ENCODE assay signal across 38 cellular contexts in the genomic region with DNA sequence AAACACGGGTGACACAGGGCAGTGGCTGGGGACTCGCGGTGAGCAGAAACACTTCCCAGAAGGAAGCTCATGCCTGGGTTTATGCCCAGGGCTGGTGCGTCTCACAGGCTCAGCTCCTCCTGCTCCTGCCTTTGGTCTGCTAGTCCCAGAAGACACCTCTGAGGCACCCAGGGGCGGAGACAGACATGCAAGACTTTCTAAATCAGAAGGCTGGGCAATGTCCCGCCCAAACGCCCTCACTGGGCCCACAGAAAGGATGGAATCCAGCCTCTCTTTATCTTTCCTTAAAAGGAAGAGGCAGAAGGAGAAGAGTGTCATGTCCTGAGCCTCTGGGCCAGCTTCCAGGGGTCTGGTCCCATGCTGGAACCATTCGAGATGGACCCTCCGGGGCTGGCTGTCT.
"Had no signal": no experiment of that assay in that cellular context is flagged by ENCODE, and none has a peak within 500 bp of the region (broad histone marks: within the 10 kb centered on the region; RNA-seq: fewer than 3 reads in every experiment).

No MANE protein-coding gene starts in this region.

- H3K4me1 Mint-ChIP-seq: activated CD8-positive, alpha-beta memory T cell treated with anti-CD3 and anti-CD28 coated beads, Interleukin-2, amount 10 ng/mL, durations not matched to agents 7 days and 5 days; activated naive CD4-positive, alpha-beta T cell treated with anti-CD3 and anti-CD28 coated beads, Interleukin-2, amount 50 U/mL, for 24 hours had no signal

- H3K9me3 ChIP-seq: adrenal gland, body of pancreas, breast epithelium, esophagus squamous epithelium, gastroesophageal sphincter had no signal

- H3K9me3 Mint-ChIP-seq: activated CD4-positive, alpha-beta memory T cell treated with anti-CD3 and anti-CD28 coated beads for 36 hours; activated CD4-positive, alpha-beta T cell treated with anti-CD3 and anti-CD28 coated beads, Interleukin-2, amount 10 ng/mL, durations not matched to agents 24 days and 14 days; activated naive CD4-positive, alpha-beta T cell treated with anti-CD3 and anti-CD28 coated beads for 36 hours; activated naive CD4-positive, alpha-beta T cell treated with anti-CD3 and anti-CD28 coated beads, Interleukin-2, amount 50 U/mL, for 24 hours; activated naive CD8-positive, alpha-beta T cell treated with anti-CD3 and anti-CD28 coated beads for 36 hours; activated naive CD8-positive, alpha-beta T cell treated with anti-CD3 and anti-CD28 coated beads, Interleukin-2, amount 50 U/mL, for 24 hours; activated T-helper 1 cell treated with anti-CD3 and anti-CD28 coated beads, Interleukin-12 subunit alpha, Interleukin-12 subunit beta, Interleukin-2, Interleukin-4 antibody, amounts not matched to agents 30 ng/mL and 10 ng/mL and 1 ng/mL, durations not matched to agents 14 hours and 24 hours and 36 hours; activated T-helper 2 cell treated with anti-CD3 and anti-CD28 coated beads, Interferon-gamma antibody, Interleukin-2, Interleukin-4, amounts not matched to agents 10 μg/mL and 5 μg/mL and 100 μg/mL, durations not matched to agents 14 hours and 24 hours and 36 hours; effector memory CD8-positive, alpha-beta T cell; T-cell; T-helper 1 cell treated with Interleukin-12 subunit alpha and Interleukin-12 subunit beta and Interleukin-4 antibody, amounts not matched to agents 30 μg/mL and 1 μg/mL, for 36 hours; T-helper 2 cell treated with Interferon-gamma antibody and Interleukin-4, amounts not matched to agents 5 μg/mL and 100 μg/mL, for 36 hours had no signal

- H3K4me1 ChIP-seq: adrenal gland, body of pancreas, breast epithelium, esophagus squamous epithelium, gastroesophageal sphincter had no signal

- H3K27ac ChIP-seq: adrenal gland, body of pancreas, breast epithelium, cardiac muscle cell, coronary artery, epithelial cell of prostate, esophagus squamous epithelium, gastroesophageal sphincter had no signal

- H3K4me3 ChIP-seq: adrenal gland, body of pancreas, breast epithelium, cardiac muscle cell, coronary artery, esophagus squamous epithelium, gastroesophageal sphincter had no signal

- DNase-seq: activated CD4-positive, alpha-beta memory T cell treated with anti-CD3 and anti-CD28 coated beads for 36 hours; activated CD4-positive, alpha-beta T cell treated with anti-CD3 and anti-CD28 coated beads for 36 hours; activated CD4-positive, alpha-beta T cell treated with anti-CD3 and anti-CD28 coated beads, Interleukin-2, amount 10 ng/mL, durations not matched to agents 24 days and 14 days; activated CD4-positive, CD25-positive, alpha-beta regulatory T cell; activated CD4-positive, CD25-positive, alpha-beta regulatory T cell treated with anti-CD3 and anti-CD28 coated beads, Interleukin-2, amount 50 U/mL, for 72 hours; activated CD8-positive, alpha-beta memory T cell treated with anti-CD3 and anti-CD28 coated beads, Interleukin-2, amount 10 ng/mL, durations not matched to agents 7 days and 5 days; activated CD8-positive, alpha-beta memory T cell treated with anti-CD3 and anti-CD28 coated beads, Interleukin-2, amount 50 U/mL, for 4 hours; activated CD8-positive, alpha-beta T cell treated with anti-CD3 and anti-CD28 coated beads, Interleukin-2, amount 10 ng/mL, durations not matched to agents 7 days and 5 days; activated effector memory CD4-positive, alpha-beta T cell treated with anti-CD3 and anti-CD28 coated beads, Interleukin-2, amount 50 U/mL, for 16 hours; activated naive CD4-positive, alpha-beta T cell treated with anti-CD3 and anti-CD28 coated beads for 36 hours; activated naive CD8-positive, alpha-beta T cell treated with anti-CD3 and anti-CD28 coated beads for 36 hours; activated naive CD8-positive, alpha-beta T cell treated with anti-CD3 and anti-CD28 coated beads, Interleukin-2, amount 50 U/mL, for 24 hours; activated T-cell treated with anti-CD3 and anti-CD28 coated beads, Interleukin-2, amount 50 U/mL, for 1 hour; activated T-cell treated with anti-CD3 and anti-CD28 coated beads, Interleukin-2, amount 50 U/mL, for 48 hours; adrenal gland; amygdala; aorta; body of pancreas; central memory CD4-positive, alpha-beta T cell; cerebellar nuclear complex; dermis blood vessel endothelial cell; effector CD4-positive, alpha-beta T cell; effector memory CD8-positive, alpha-beta T cell; esophagus squamous epithelium; foreskin melanocyte; head of caudate nucleus; T-cell; T1000 had no signal

- H3K27ac Mint-ChIP-seq: activated CD4-positive, alpha-beta memory T cell treated with anti-CD3 and anti-CD28 coated beads for 36 hours; activated CD4-positive, alpha-beta T cell treated with anti-CD3 and anti-CD28 coated beads for 36 hours; activated CD4-positive, alpha-beta T cell treated with anti-CD3 and anti-CD28 coated beads, Interleukin-2, amount 10 ng/mL, durations not matched to agents 24 days and 14 days; activated CD8-positive, alpha-beta memory T cell treated with anti-CD3 and anti-CD28 coated beads, Interleukin-2, amount 10 ng/mL, durations not matched to agents 7 days and 5 days; activated CD8-positive, alpha-beta T cell treated with anti-CD3 and anti-CD28 coated beads, Interleukin-2, amount 10 ng/mL, durations not matched to agents 7 days and 5 days; activated naive CD4-positive, alpha-beta T cell treated with anti-CD3 and anti-CD28 coated beads for 36 hours; activated naive CD4-positive, alpha-beta T cell treated with anti-CD3 and anti-CD28 coated beads, Interleukin-2, amount 50 U/mL, for 24 hours; activated naive CD8-positive, alpha-beta T cell treated with anti-CD3 and anti-CD28 coated beads for 36 hours; activated naive CD8-positive, alpha-beta T cell treated with anti-CD3 and anti-CD28 coated beads, Interleukin-2, amount 50 U/mL, for 24 hours; activated T-helper 1 cell treated with anti-CD3 and anti-CD28 coated beads, Interleukin-12 subunit alpha, Interleukin-12 subunit beta, Interleukin-2, Interleukin-4 antibody, amounts not matched to agents 30 ng/mL and 10 ng/mL and 1 ng/mL, durations not matched to agents 14 hours and 24 hours and 36 hours; activated T-helper 2 cell treated with anti-CD3 and anti-CD28 coated beads, Interferon-gamma antibody, Interleukin-2, Interleukin-4, amounts not matched to agents 10 μg/mL and 5 μg/mL and 100 μg/mL, durations not matched to agents 14 hours and 24 hours and 36 hours; effector memory CD8-positive, alpha-beta T cell; T-cell; T-helper 1 cell treated with Interleukin-12 subunit alpha and Interleukin-12 subunit beta and Interleukin-4 antibody, amounts not matched to agents 30 μg/mL and 1 μg/mL, for 36 hours; T-helper 2 cell treated with Interferon-gamma antibody and Interleukin-4, amounts not matched to agents 5 μg/mL and 100 μg/mL, for 36 hours had no signal

- H3K36me3 Mint-ChIP-seq: activated CD4-positive, alpha-beta memory T cell treated with anti-CD3 and anti-CD28 coated beads for 36 hours; activated CD8-positive, alpha-beta memory T cell treated with anti-CD3 and anti-CD28 coated beads, Interleukin-2, amount 10 ng/mL, durations not matched to agents 7 days and 5 days; activated naive CD4-positive, alpha-beta T cell treated with anti-CD3 and anti-CD28 coated beads, Interleukin-2, amount 50 U/mL, for 24 hours; activated naive CD8-positive, alpha-beta T cell treated with anti-CD3 and anti-CD28 coated beads for 36 hours; T-cell had no signal

- H3K36me3 ChIP-seq: adrenal gland, breast epithelium, cardiac muscle cell, esophagus squamous epithelium, gastroesophageal sphincter had no signal

- H3K27me3 ChIP-seq: body of pancreas, cardiac muscle cell had no signal

- H3K4me3 Mint-ChIP-seq: activated CD4-positive, alpha-beta memory T cell treated with anti-CD3 and anti-CD28 coated beads for 36 hours; activated CD4-positive, alpha-beta T cell treated with anti-CD3 and anti-CD28 coated beads for 36 hours; activated CD4-positive, alpha-beta T cell treated with anti-CD3 and anti-CD28 coated beads, Interleukin-2, amount 10 ng/mL, durations not matched to agents 24 days and 14 days; activated CD8-positive, alpha-beta memory T cell treated with anti-CD3 and anti-CD28 coated beads, Interleukin-2, amount 10 ng/mL, durations not matched to agents 7 days and 5 days; activated CD8-positive, alpha-beta T cell treated with anti-CD3 and anti-CD28 coated beads, Interleukin-2, amount 10 ng/mL, durations not matched to agents 7 days and 5 days; activated naive CD4-positive, alpha-beta T cell treated with anti-CD3 and anti-CD28 coated beads for 36 hours; activated naive CD4-positive, alpha-beta T cell treated with anti-CD3 and anti-CD28 coated beads, Interleukin-2, amount 50 U/mL, for 24 hours; activated naive CD8-positive, alpha-beta T cell treated with anti-CD3 and anti-CD28 coated beads for 36 hours; activated naive CD8-positive, alpha-beta T cell treated with anti-CD3 and anti-CD28 coated beads, Interleukin-2, amount 50 U/mL, for 24 hours; activated T-helper 1 cell treated with anti-CD3 and anti-CD28 coated beads, Interleukin-12 subunit alpha, Interleukin-12 subunit beta, Interleukin-2, Interleukin-4 antibody, amounts not matched to agents 30 ng/mL and 10 ng/mL and 1 ng/mL, durations not matched to agents 14 hours and 24 hours and 36 hours; effector memory CD8-positive, alpha-beta T cell; T-cell; T-helper 1 cell treated with Interleukin-12 subunit alpha and Interleukin-12 subunit beta and Interleukin-4 antibody, amounts not matched to agents 30 μg/mL and 1 μg/mL, for 36 hours; T-helper 2 cell treated with Interferon-gamma antibody and Interleukin-4, amounts not matched to agents 5 μg/mL and 100 μg/mL, for 36 hours had no signal
